ENCODE assay signal across 2 cellular contexts in the genomic region with DNA sequence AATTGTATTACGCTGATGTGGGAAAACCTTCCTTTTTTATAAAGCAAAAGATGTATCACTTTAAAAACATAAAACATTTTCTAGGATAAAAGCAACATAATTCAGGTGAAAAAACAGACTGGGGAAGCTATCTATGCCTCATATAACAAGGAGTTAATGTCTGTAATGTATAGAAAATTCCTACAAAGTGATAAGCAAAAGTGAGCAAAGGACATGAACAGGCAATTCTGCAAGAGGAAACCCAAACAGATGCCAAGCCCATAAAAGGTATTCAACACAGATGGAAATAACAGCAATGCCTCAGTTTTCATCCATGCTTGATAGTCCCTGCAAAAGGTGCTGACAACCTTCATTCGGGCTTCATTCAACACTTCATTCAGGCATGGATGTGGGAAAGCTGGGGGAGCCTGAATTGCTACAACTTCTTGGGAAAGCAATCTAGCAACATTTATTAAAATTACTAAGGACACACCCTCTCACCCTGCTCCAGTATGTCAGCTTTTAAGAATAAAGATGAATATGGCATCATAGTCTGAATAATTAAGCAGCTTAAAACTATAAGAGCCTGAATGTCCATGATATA.
TF ChIP-seq lines count a peak whose summit lies in the region.

No MANE protein-coding gene starts in this region.

TF ChIP-seq in HepG2, 621 proteins besides CTCF, POLR2A, EP300 and RAD21 (continues in another document):
- TF ChIP-seq, protein P1, sequence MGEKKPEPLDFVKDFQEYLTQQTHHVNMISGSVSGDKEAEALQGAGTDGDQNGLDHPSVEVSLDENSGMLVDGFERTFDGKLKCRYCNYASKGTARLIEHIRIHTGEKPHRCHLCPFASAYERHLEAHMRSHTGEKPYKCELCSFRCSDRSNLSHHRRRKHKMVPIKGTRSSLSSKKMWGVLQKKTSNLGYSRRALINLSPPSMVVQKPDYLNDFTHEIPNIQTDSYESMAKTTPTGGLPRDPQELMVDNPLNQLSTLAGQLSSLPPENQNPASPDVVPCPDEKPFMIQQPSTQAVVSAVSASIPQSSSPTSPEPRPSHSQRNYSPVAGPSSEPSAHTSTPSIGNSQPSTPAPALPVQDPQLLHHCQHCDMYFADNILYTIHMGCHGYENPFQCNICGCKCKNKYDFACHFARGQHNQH (CRISPR knock-in tag; IDR thresholded peaks at IDR 0.05) = no peak
- TF ChIP-seq, protein P2, sequence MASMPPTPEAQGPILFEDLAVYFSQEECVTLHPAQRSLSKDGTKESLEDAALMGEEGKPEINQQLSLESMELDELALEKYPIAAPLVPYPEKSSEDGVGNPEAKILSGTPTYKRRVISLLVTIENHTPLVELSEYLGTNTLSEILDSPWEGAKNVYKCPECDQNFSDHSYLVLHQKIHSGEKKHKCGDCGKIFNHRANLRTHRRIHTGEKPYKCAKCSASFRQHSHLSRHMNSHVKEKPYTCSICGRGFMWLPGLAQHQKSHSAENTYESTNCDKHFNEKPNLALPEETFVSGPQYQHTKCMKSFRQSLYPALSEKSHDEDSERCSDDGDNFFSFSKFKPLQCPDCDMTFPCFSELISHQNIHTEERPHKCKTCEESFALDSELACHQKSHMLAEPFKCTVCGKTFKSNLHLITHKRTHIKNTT (CRISPR knock-in tag; IDR thresholded peaks at IDR 0.05) = no peak
- TF ChIP-seq ZNF333 (CRISPR knock-in tag; IDR thresholded peaks at IDR 0.05; ENCODE audit: borderline replicate concordance) (no peak), XBP1 (CRISPR knock-in tag; IDR thresholded peaks at IDR 0.05) (no peak), NPAS2 (CRISPR knock-in tag; IDR thresholded peaks at IDR 0.05; ENCODE audit: borderline replicate concordance) (no peak), SRSF4 (IDR thresholded peaks at IDR 0.05; ENCODE audit: low read depth, low read length, poor library complexity, severe bottlenecking) (peak; percentile 6), AGO1 (IDR thresholded peaks at IDR 0.05; ENCODE audit: low read depth, low read length, poor library complexity, severe bottlenecking) (peak; percentile 25), POLR2AphosphoS2 (IDR thresholded peaks at IDR 0.05; ENCODE audit: low read depth, low read length) (0 out of 2 replicates have a peak, but pooled peaks have one; percentile 52), ZNF12 (CRISPR knock-in tag; IDR thresholded peaks at IDR 0.05) (no peak), MEIS2 (CRISPR knock-in tag; IDR thresholded peaks at IDR 0.05) (no peak), AGO2 (optimal IDR thresholded peaks at IDR 0.05; ENCODE audit: low read depth, low read length) (peak; percentile 38), ZBTB7A (CRISPR knock-in tag; IDR thresholded peaks at IDR 0.05) (no peak), POLR2G (IDR thresholded peaks at IDR 0.05; ENCODE audit: low read depth, low read length) (peak; percentile 72)
- TF ChIP-seq, protein P3, sequence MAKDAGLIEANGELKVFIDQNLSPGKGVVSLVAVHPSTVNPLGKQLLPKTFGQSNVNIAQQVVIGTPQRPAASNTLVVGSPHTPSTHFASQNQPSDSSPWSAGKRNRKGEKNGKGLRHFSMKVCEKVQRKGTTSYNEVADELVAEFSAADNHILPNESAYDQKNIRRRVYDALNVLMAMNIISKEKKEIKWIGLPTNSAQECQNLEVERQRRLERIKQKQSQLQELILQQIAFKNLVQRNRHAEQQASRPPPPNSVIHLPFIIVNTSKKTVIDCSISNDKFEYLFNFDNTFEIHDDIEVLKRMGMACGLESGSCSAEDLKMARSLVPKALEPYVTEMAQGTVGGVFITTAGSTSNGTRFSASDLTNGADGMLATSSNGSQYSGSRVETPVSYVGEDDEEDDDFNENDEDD (CRISPR knock-in tag; IDR thresholded peaks at IDR 0.05; ENCODE audit: borderline replicate concordance) = no peak
- TF ChIP-seq, protein P4, sequence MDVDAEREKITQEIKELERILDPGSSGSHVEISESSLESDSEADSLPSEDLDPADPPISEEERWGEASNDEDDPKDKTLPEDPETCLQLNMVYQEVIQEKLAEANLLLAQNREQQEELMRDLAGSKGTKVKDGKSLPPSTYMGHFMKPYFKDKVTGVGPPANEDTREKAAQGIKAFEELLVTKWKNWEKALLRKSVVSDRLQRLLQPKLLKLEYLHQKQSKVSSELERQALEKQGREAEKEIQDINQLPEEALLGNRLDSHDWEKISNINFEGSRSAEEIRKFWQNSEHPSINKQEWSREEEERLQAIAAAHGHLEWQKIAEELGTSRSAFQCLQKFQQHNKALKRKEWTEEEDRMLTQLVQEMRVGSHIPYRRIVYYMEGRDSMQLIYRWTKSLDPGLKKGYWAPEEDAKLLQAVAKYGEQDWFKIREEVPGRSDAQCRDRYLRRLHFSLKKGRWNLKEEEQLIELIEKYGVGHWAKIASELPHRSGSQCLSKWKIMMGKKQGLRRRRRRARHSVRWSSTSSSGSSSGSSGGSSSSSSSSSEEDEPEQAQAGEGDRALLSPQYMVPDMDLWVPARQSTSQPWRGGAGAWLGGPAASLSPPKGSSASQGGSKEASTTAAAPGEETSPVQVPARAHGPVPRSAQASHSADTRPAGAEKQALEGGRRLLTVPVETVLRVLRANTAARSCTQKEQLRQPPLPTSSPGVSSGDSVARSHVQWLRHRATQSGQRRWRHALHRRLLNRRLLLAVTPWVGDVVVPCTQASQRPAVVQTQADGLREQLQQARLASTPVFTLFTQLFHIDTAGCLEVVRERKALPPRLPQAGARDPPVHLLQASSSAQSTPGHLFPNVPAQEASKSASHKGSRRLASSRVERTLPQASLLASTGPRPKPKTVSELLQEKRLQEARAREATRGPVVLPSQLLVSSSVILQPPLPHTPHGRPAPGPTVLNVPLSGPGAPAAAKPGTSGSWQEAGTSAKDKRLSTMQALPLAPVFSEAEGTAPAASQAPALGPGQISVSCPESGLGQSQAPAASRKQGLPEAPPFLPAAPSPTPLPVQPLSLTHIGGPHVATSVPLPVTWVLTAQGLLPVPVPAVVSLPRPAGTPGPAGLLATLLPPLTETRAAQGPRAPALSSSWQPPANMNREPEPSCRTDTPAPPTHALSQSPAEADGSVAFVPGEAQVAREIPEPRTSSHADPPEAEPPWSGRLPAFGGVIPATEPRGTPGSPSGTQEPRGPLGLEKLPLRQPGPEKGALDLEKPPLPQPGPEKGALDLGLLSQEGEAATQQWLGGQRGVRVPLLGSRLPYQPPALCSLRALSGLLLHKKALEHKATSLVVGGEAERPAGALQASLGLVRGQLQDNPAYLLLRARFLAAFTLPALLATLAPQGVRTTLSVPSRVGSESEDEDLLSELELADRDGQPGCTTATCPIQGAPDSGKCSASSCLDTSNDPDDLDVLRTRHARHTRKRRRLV (CRISPR knock-in tag; IDR thresholded peaks at IDR 0.05) = no peak

TF ChIP-seq in HEK293, 187 proteins besides CTCF, POLR2A, EP300 and RAD21:
- peak; percentile 77 for TF ChIP-seq ZNF140 (tag by site-specific recombination; IDR thresholded peaks at IDR 0.05)
- TF ChIP-seq TRIM28 (IDR thresholded peaks at IDR 0.05; ENCODE audit: borderline replicate concordance, low read length) = peak; percentile 24; the same call in 1 of the 2 replicates
- TF ChIP-seq ZNF404 (tag by site-specific recombination; IDR thresholded peaks at IDR 0.05) = no peak
- peak; percentile 97 for TF ChIP-seq SETDB1 (IDR thresholded peaks at IDR 0.05; ENCODE audit: insufficient read length, low read length)
